In genomic region chr16:15777533-15778203, GRCh38 we compare ENCODE assay signal across 8 cellular contexts.
DNase-seq lines count a peak whose midpoint lies in the region; ATAC-seq and TF ChIP-seq lines count a peak whose summit lies in the region.

No MANE protein-coding gene starts in this region.

- H3K36me3 Mint-ChIP-seq in T-helper 17 cell (ENCODE audit: low read depth): no peaks in the 10 kb centered on the region

- H3K9me3 ChIP-seq in BE2C: no peaks in the 10 kb centered on the region
- no peaks in the 10 kb centered on the region for H3K9me3 ChIP-seq in T-helper 17 cell (ENCODE audit: control insufficient read depth, low read length, poor library complexity, severe bottlenecking)

- H3K4me3 Mint-ChIP-seq in T-helper 17 cell: no peak overlapping the region

- peaks cover 44% of the 10 kb centered on the region for H3K27me3 Mint-ChIP-seq in T-helper 17 cell

- H3K27ac Mint-ChIP-seq in T-helper 17 cell: no peak overlapping the region

- H3K4me3 ChIP-seq in BE2C (ENCODE audit: low read depth, low read length) (no peak overlapping the region), cardiac fibroblast (replicated peaks in 1 of 2; ENCODE audit: low read depth in 2 of 2, low read length in 2 of 2) (no peak overlapping the region)

- H3K36me3 ChIP-seq in BE2C: no peaks in the 10 kb centered on the region

- peaks cover 4% of the 10 kb centered on the region for H3K4me1 Mint-ChIP-seq in T-helper 17 cell

- H3K27me3 ChIP-seq in BE2C: peaks cover 5% of the 10 kb centered on the region

- H3K4me1 ChIP-seq in BE2C: no peaks in the 10 kb centered on the region

- DNase-seq in BE2C (peak; percentile 58), NCI-H510A treated with DMSO at 0.1 percent for 48 hours (lab: John Stamatoyannopoulos, UW) (peak; percentile 42), cardiac fibroblast (ENCODE audit: low read depth in 2 of 2) (peak; percentile 52 to 73), renal cortical epithelial cell (ENCODE audit: low read depth) (peak; percentile 37), SKM-1 treated with dmso at 0.1 percent for 144 hours (lab: John Stamatoyannopoulos, UW; ENCODE audit: unreplicated experiment) (no peak), T-helper 17 cell (no peak)

- TF ChIP-seq CTCF in BE2C (IDR thresholded peaks at IDR 0.05; ENCODE audit: low read depth, low read length) (peak; percentile 78), GM12874 (IDR thresholded peaks at IDR 0.05; ENCODE audit: insufficient read depth, low read depth, low read length) (peak; percentile 46), cardiac fibroblast (IDR thresholded peaks at IDR 0.05; ENCODE audit: low read depth, low read length) (peak; percentile 29)

- ATAC-seq in GM18909 (IDR thresholded peaks at IDR 0.05; ENCODE audit: poor library complexity, unreplicated experiment): no peak
- no peak for ATAC-seq in T-helper 17 cell

Comparison
In these comparisons a context has a peak if more than half of its experiments do, and no peak if none do; other contexts are left out.
1. DNase-seq: peak in BE2C (single experiment), NCI-H510A treated with DMSO at 0.1 percent for 48 hours (single experiment), cardiac fibroblast (2 of 2) and renal cortical epithelial cell (single experiment); none in SKM-1 treated with dmso at 0.1 percent for 144 hours (single experiment) and T-helper 17 cell (0 of 3).
2. Peak in every context shown above with its lines, with median percentiles within 50 percentile points of each other: CTCF ChIP-seq.